ENCODE assay signal across 12 cellular contexts in the genomic region with DNA sequence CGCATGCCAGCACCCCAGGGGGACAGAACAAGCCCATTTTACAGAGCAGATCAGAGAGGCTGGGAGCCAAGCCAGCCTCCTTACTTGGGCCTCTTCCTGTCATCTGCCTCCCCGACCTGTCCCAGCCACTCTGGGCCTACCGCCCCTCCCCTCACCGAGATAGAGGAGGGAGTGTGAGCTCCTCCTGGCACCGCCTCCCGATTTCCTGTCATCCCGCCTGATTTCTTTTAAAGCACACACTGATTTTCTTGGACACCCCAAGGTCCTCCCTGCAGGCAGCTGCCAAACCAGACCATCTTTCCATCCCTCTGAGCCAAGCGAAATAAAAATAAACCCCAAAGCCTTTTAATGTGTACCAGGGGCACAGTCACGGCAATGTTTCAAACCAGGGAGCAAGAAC.
DNase-seq lines count a peak whose midpoint lies in the region; ATAC-seq and TF ChIP-seq lines count a peak whose summit lies in the region.
"Had no signal": no experiment of that assay in that cellular context is flagged by ENCODE, and none has a peak within 500 bp of the region (broad histone marks: within the 10 kb centered on the region; RNA-seq: fewer than 3 reads in every experiment).

No MANE protein-coding gene starts in this region.

- H3K9me3 ChIP-seq in BLaER1 (no peaks in the 10 kb centered on the region), adipocyte (ENCODE audit: control insufficient read depth, low read length) (no peaks in the 10 kb centered on the region), left ventricle myocardium inferior (replicated peaks) (no peaks in the 10 kb centered on the region)

- H3K4me2 ChIP-seq in BLaER1 = peak overlapping the region; percentile 55

- DNase-seq in adipocyte (ENCODE audit: low read depth) (no peak), left ventricle myocardium inferior (no peak), NCI-H2107 treated with DMSO at 0.1 percent for 48 hours (lab: John Stamatoyannopoulos, UW; ENCODE audit: unreplicated experiment) (no peak), activated gamma-delta T cell treated with Interleukin-2 at 50 U/mL for 16 hours (no peak), HUDEP-2 (lab: John Stamatoyannopoulos, UW; ENCODE audit: unreplicated experiment in 76 of 76) (no peak)
- DNase-seq: HCEC 1CT, NCI-H446 treated with DMSO at 0.1 percent for 48 hours, T-cell had no signal

- no peak for ATAC-seq in HG02870 (IDR thresholded peaks at IDR 0.05; ENCODE audit: unreplicated experiment)
- ATAC-seq: Panc1, T-cell had no signal

- H3K4me3 ChIP-seq in BLaER1 (no peak overlapping the region), adipocyte (ENCODE audit: low read length) (no peak overlapping the region), left ventricle myocardium inferior (no peak overlapping the region), rectal smooth muscle tissue (ENCODE audit: low read length) (no peak overlapping the region)

- H3K27me3 ChIP-seq in BLaER1 (no peaks in the 10 kb centered on the region), adipocyte (replicated peaks; ENCODE audit: control insufficient read depth, insufficient read depth, low read length) (no peaks in the 10 kb centered on the region), left ventricle myocardium inferior (ENCODE audit: low read depth) (no peaks in the 10 kb centered on the region), rectal smooth muscle tissue (ENCODE audit: control insufficient read depth, insufficient read depth, low read length) (no peaks in the 10 kb centered on the region)

- H4K20me1 ChIP-seq in BLaER1 = peaks cover 90% of the 10 kb centered on the region

- H3K36me3 ChIP-seq in BLaER1 = peaks cover 87% of the 10 kb centered on the region
- peaks cover 33% of the 10 kb centered on the region for H3K36me3 ChIP-seq in adipocyte (ENCODE audit: control insufficient read depth, insufficient read depth, low read length, severe bottlenecking)
- peaks cover 42% of the 10 kb centered on the region for H3K36me3 ChIP-seq in left ventricle myocardium inferior
- H3K36me3 ChIP-seq in rectal smooth muscle tissue (ENCODE audit: control insufficient read depth, insufficient read depth, low read length) = peaks cover 16% of the 10 kb centered on the region

- H3K4me1 ChIP-seq in BLaER1 (peaks cover 46% of the 10 kb centered on the region), adipocyte (ENCODE audit: control insufficient read depth, insufficient read depth, low read length) (peaks cover 22% of the 10 kb centered on the region), left ventricle myocardium inferior (peaks cover 60% of the 10 kb centered on the region), rectal smooth muscle tissue (ENCODE audit: control insufficient read depth, insufficient read depth, low read length) (peaks cover 49% of the 10 kb centered on the region)

- peak overlapping the region; percentile 60; the same call in 1 of the 2 replicates for H3K9ac ChIP-seq in BLaER1
- H3K9ac ChIP-seq in adipocyte (ENCODE audit: low read length) = peak overlapping the region; percentile 16
- no peak overlapping the region for H3K9ac ChIP-seq in rectal smooth muscle tissue (ENCODE audit: low read length)

- TF ChIP-seq CTCF in left ventricle myocardium inferior (IDR thresholded peaks at IDR 0.05; ENCODE audit: borderline replicate concordance) = no peak

- 0 out of 2 replicates have a peak overlapping the region, but pooled peaks have one; percentile 23 for H3K27ac ChIP-seq in BLaER1
- peak overlapping the region; percentile 62 for H3K27ac ChIP-seq in left ventricle myocardium inferior (replicated peaks)
- peak overlapping the region; percentile 83 for H3K27ac ChIP-seq in rectal smooth muscle tissue (ENCODE audit: low read depth, low read length)

- intact Hi-C loops in left ventricle myocardium inferior (cut with micrococcal nuclease) = no loop called here

Comparison
In these comparisons a context has a peak if more than half of its experiments do, and no peak if none do; other contexts are left out.
1. H3K27ac ChIP-seq: peak in every context shown above with its lines; median percentile 83 in rectal smooth muscle tissue; 62 in left ventricle myocardium inferior; 23 in BLaER1.